In genomic region chr19:42252365-42253244, GRCh38 we compare ENCODE assay signal across 8 cellular contexts. TPM values are rescaled to one million over a fixed set of nuclear protein-coding genes. Genes with fewer than 3 reads are reported as not detected.
A peak's percentile ranks its signal among the peaks of the same experiment; 100 is the strongest.
DNase-seq lines count a peak whose midpoint lies in the region; ATAC-seq, FAIRE-seq and TF ChIP-seq lines count a peak whose summit lies in the region.

No MANE protein-coding gene starts in this region.

- DNase-seq in Caco-2, result no peak
- DNase-seq in MV-4-11 (lab: John Stamatoyannopoulos, UW), result peak; percentile 54
- peak; percentile 43 for DNase-seq in bronchial epithelial cell (ENCODE audit: low read depth)
- DNase-seq in kidney, result peak; percentile 80
- DNase-seq in stimulated activated effector memory CD8-positive, alpha-beta T cell treated with anti-CD3 and anti-CD28 coated beads, Interleukin-12 subunit alpha, Interleukin-12 subunit beta, amount 100 ng/mL, for 72 hours (ENCODE audit: low spot score in 2 of 2), result no peak
- no peak for DNase-seq in HTR-8/SVneo (ENCODE audit: insufficient read length, low spot score)
- DNase-seq in mucosa of gallbladder (ENCODE audit: low spot score), result no peak

- CTCF ChIA-PET in Caco-2 (lab: Charles Lee), result no interaction called here

- H3K9me3 ChIP-seq in Caco-2 (no peaks in the 10 kb centered on the region), kidney (ENCODE audit: control insufficient read depth in 1 of 2, low read length in 2 of 2) (no peaks in the 10 kb centered on the region)

- H3K4me1 ChIP-seq in Caco-2 (peaks cover 25% of the 10 kb centered on the region), kidney (ENCODE audit: control insufficient read depth in 1 of 2, insufficient read depth in 1 of 2, low read depth in 1 of 2, low read length in 2 of 2) (peaks cover 20 to 23% of the 10 kb centered on the region in 2 donors)

- H3K4me3 Mint-ChIP-seq in Caco-2 (ENCODE audit: unreplicated experiment), result peak overlapping the region; percentile 87
- H3K4me3 Mint-ChIP-seq in stimulated activated effector memory CD8-positive, alpha-beta T cell treated with anti-CD3 and anti-CD28 coated beads, Interleukin-12 subunit alpha, Interleukin-12 subunit beta, amount 100 ng/mL, for 72 hours, result peak overlapping the region; percentile 95

- H3K4me1 Mint-ChIP-seq in Caco-2 (ENCODE audit: low read depth, unreplicated experiment), result peaks cover 21% of the 10 kb centered on the region
- peaks cover 32% of the 10 kb centered on the region for H3K4me1 Mint-ChIP-seq in stimulated activated effector memory CD8-positive, alpha-beta T cell treated with anti-CD3 and anti-CD28 coated beads, Interleukin-12 subunit alpha, Interleukin-12 subunit beta, amount 100 ng/mL, for 72 hours

- POLR2A ChIA-PET in Caco-2 (lab: Charles Lee), result interaction anchor here (1.0 kb wide), 1 partner anchor 10 kb away, joined by 5 read pairs; no protein-coding TSS in a partner anchor

- FAIRE-seq in bronchial epithelial cell (lab: Jason Lieb, UNC), result no peak
- no peak for FAIRE-seq in kidney (lab: Jason Lieb, UNC)
- FAIRE-seq in HTR-8/SVneo (lab: Jason Lieb, UNC), result no peak

- TF ChIP-seq CTCF in Caco-2 (IDR thresholded peaks at IDR 0.05; ENCODE audit: insufficient read depth in 1 of 2, low read depth in 1 of 2, low read length in 1 of 2, severe bottlenecking in 1 of 2, unreplicated experiment in 1 of 2) (no peak), bronchial epithelial cell (IDR thresholded peaks at IDR 0.05; ENCODE audit: insufficient read depth, low read length, severe bottlenecking) (no peak), kidney (IDR thresholded peaks at IDR 0.05; ENCODE audit: borderline replicate concordance, extremely low read depth, insufficient read depth) (no peak)

- no peak for ATAC-seq in stimulated activated effector memory CD8-positive, alpha-beta T cell treated with anti-CD3 and anti-CD28 coated beads, Interleukin-12 subunit alpha, Interleukin-12 subunit beta, amount 100 ng/mL, for 72 hours
- no peak for ATAC-seq in HG02981 (IDR thresholded peaks at IDR 0.05; ENCODE audit: unreplicated experiment)

- H3K27me3 Mint-ChIP-seq in Caco-2 (ENCODE audit: insufficient read depth, unreplicated experiment), result no peaks in the 10 kb centered on the region

- H3K4me3 ChIP-seq in Caco-2 (ENCODE audit: low read depth, low read length), result peak overlapping the region; percentile 74
- H3K4me3 ChIP-seq in bronchial epithelial cell (ENCODE audit: low read depth, low read length), result peak overlapping the region; percentile 76
- H3K4me3 ChIP-seq in kidney (ENCODE audit: low read length in 2 of 2), result peak overlapping the region; percentile 85 to 88

- H3K27me3 ChIP-seq in Caco-2 (replicated peaks; ENCODE audit: control insufficient read depth, insufficient read depth, low read length), result no peaks in the 10 kb centered on the region
- no peaks in the 10 kb centered on the region for H3K27me3 ChIP-seq in bronchial epithelial cell (ENCODE audit: control insufficient read depth, insufficient read depth, low read length)

- TSS peak; percentile 28 for BruUV-seq in Caco-2 (replicated peaks; lab: Mats Ljungman, UMichigan)

- H3K27ac Mint-ChIP-seq in Caco-2 (ENCODE audit: unreplicated experiment), result peak overlapping the region; percentile 89
- peak overlapping the region; percentile 99 for H3K27ac Mint-ChIP-seq in stimulated activated effector memory CD8-positive, alpha-beta T cell treated with anti-CD3 and anti-CD28 coated beads, Interleukin-12 subunit alpha, Interleukin-12 subunit beta, amount 100 ng/mL, for 72 hours

- H3K27ac ChIP-seq in kidney (ENCODE audit: low read depth in 2 of 2, low read length in 2 of 2), result peak overlapping the region; percentile 89 to 91

- intact Hi-C loops in Caco-2 (cut with micrococcal nuclease; ENCODE audit: unreplicated experiment), result loop anchor here (1.0 kb wide), 1 partner anchor 8 kb away; no protein-coding TSS in a partner anchor
- intact Hi-C loops in kidney (cut with DNase I), result no loop called here

- H3K36me3 Mint-ChIP-seq in Caco-2 (ENCODE audit: insufficient read depth, unreplicated experiment), result peaks cover 62% of the 10 kb centered on the region
- peaks cover 25% of the 10 kb centered on the region for H3K36me3 Mint-ChIP-seq in stimulated activated effector memory CD8-positive, alpha-beta T cell treated with anti-CD3 and anti-CD28 coated beads, Interleukin-12 subunit alpha, Interleukin-12 subunit beta, amount 100 ng/mL, for 72 hours

- H3K9ac ChIP-seq in kidney (ENCODE audit: low read length in 2 of 2), result peak overlapping the region; percentile 88 to 89

- no peaks in the 10 kb centered on the region for H3K9me3 Mint-ChIP-seq in Caco-2 (ENCODE audit: unreplicated experiment)
- no peaks in the 10 kb centered on the region for H3K9me3 Mint-ChIP-seq in stimulated activated effector memory CD8-positive, alpha-beta T cell treated with anti-CD3 and anti-CD28 coated beads, Interleukin-12 subunit alpha, Interleukin-12 subunit beta, amount 100 ng/mL, for 72 hours

- H3K36me3 ChIP-seq in Caco-2 (ENCODE audit: control insufficient read depth, insufficient read depth, low read length) (peaks cover 5% of the 10 kb centered on the region), bronchial epithelial cell (ENCODE audit: control insufficient read depth, insufficient read depth, low read length) (peaks cover 14% of the 10 kb centered on the region), kidney (ENCODE audit: control insufficient read depth in 1 of 2, insufficient read depth in 2 of 2, low read length in 2 of 2) (peaks cover 3 to 20% of the 10 kb centered on the region in 2 donors)

RNA-seq across cellular contexts. Expression of gene ERF, which starts 2.3 kb away (rescaled TPM):
- total RNA-seq in Caco-2 (2022) (134 and 149 TPM in 2 replicates), bronchial epithelial cell (10.8 and 11.6 TPM in 2 replicates), kidney (61.2 TPM), mucosa of gallbladder (68.3 TPM)
- polyA plus RNA-seq in kidney (ENCODE audit: insufficient read depth, low read depth, low replicate concordance), result 31.1 TPM

RNA-seq across cellular contexts. Expression of gene GSK3A, which starts 10.2 kb away (rescaled TPM):
- total RNA-seq in Caco-2 (2022) (59.6 and 60.2 TPM in 2 replicates), bronchial epithelial cell (11.6 and 12.4 TPM in 2 replicates), kidney (39.2 TPM), mucosa of gallbladder (49.8 TPM)
- polyA plus RNA-seq in kidney (ENCODE audit: insufficient read depth, low read depth, low replicate concordance), result 57.3 TPM

RNA-seq across cellular contexts. Expression of gene CIC, which starts 16.4 kb away (rescaled TPM):
- total RNA-seq in Caco-2 (2022) (44.8 and 47.8 TPM in 2 replicates), bronchial epithelial cell (7.1 and 9.3 TPM in 2 replicates), kidney (90.9 TPM), mucosa of gallbladder (93.4 TPM)
- 18.8 TPM for polyA plus RNA-seq in kidney (ENCODE audit: insufficient read depth, low read depth, low replicate concordance)

RNA-seq across cellular contexts. Expression of gene ZNF526, which starts 32.5 kb away (rescaled TPM):
- total RNA-seq in Caco-2 (2022), result 19.4 and 22.6 TPM in 2 replicates
- total RNA-seq in bronchial epithelial cell, result 7.8 and 11.1 TPM in 2 replicates
- 11.6 TPM for total RNA-seq in kidney
- 2.6 TPM for polyA plus RNA-seq in kidney (ENCODE audit: insufficient read depth, low read depth, low replicate concordance)
- total RNA-seq in mucosa of gallbladder, result 12.1 TPM

RNA-seq across cellular contexts. Expression of gene DEDD2, which starts 35.1 kb away (rescaled TPM):
- total RNA-seq in Caco-2 (2022) (31.2 and 31.4 TPM in 2 replicates), bronchial epithelial cell (27.1 and 28.7 TPM in 2 replicates), kidney (26.1 TPM), mucosa of gallbladder (35.0 TPM)
- polyA plus RNA-seq in kidney (ENCODE audit: insufficient read depth, low read depth, low replicate concordance), result 36.3 TPM

Comparison
In these comparisons a context has a peak if more than half of its experiments do, and no peak if none do; other contexts are left out.
1. DNase-seq: peak in MV-4-11 (single experiment), bronchial epithelial cell (single experiment) and kidney (single experiment); none in Caco-2 (0 of 2), stimulated activated effector memory CD8-positive, alpha-beta T cell treated with anti-CD3 and anti-CD28 coated beads, Interleukin-12 subunit alpha, Interleukin-12 subunit beta, amount 100 ng/mL, for 72 hours (0 of 2), HTR-8/SVneo (single experiment) and mucosa of gallbladder (single experiment).
2. Peak in every context shown above with its lines, with median percentiles within 50 percentile points of each other: H3K4me3 ChIP-seq.